Comparison of ENCODE assay signal across 13 cellular contexts in genomic region chr7:149635561-149636329, GRCh38.
DNase-seq lines count a peak whose midpoint lies in the region; ATAC-seq, FAIRE-seq and TF ChIP-seq lines count a peak whose summit lies in the region.
"Had no signal": no experiment of that assay in that cellular context is flagged by ENCODE, and none has a peak within 500 bp of the region (broad histone marks: within the 10 kb centered on the region; RNA-seq: fewer than 3 reads in every experiment).

No MANE protein-coding gene starts in this region.

- H3K27me3 ChIP-seq in mammary epithelial cell (ENCODE audit: insufficient read depth, low read length) (peaks cover 2% of the 10 kb centered on the region), Karpas-422 (ENCODE audit: low read length) (no peaks in the 10 kb centered on the region), bronchial epithelial cell (ENCODE audit: control insufficient read depth, insufficient read depth, low read length) (peaks cover 4% of the 10 kb centered on the region)
- H3K27me3 ChIP-seq: breast epithelium had no signal

- TSS peak; percentile 100 for BruUV-seq in mammary epithelial cell (replicated peaks; lab: Mats Ljungman, UMichigan)
- BruUV-seq in MCF 10A (replicated peaks; lab: Mats Ljungman, UMichigan) = no TSS peak

- 76% methylated on average over 4 of the region's 10 CpGs for WGBS in mammary epithelial cell (ENCODE audit: low coverage, missing lambda C conversion rate)

- no peaks in the 10 kb centered on the region for H3K9me3 ChIP-seq in mammary epithelial cell (replicated peaks; ENCODE audit: insufficient read depth, low read length)
- H3K9me3 ChIP-seq in Karpas-422 (ENCODE audit: low read length) = no peaks in the 10 kb centered on the region
- H3K9me3 ChIP-seq: breast epithelium had no signal

- intact Hi-C loops in mammary epithelial cell (cut with micrococcal nuclease) (no loop called here), MCF 10A (cut with micrococcal nuclease) (no loop called here)

- FAIRE-seq in bronchial epithelial cell (lab: Jason Lieb, UNC) = no peak

- H3K9me3 Mint-ChIP-seq in MCF 10A (ENCODE audit: unreplicated experiment) = no peaks in the 10 kb centered on the region
- H3K9me3 Mint-ChIP-seq in stimulated activated naive CD8-positive, alpha-beta T cell treated with anti-CD3 and anti-CD28 coated beads, Interleukin-15, amount 100 ng/mL, for 72 hours = no peaks in the 10 kb centered on the region
- no peaks in the 10 kb centered on the region for H3K9me3 Mint-ChIP-seq in glutamatergic neuron (ENCODE audit: unreplicated experiment)
- H3K9me3 Mint-ChIP-seq: activated CD4-positive, alpha-beta T cell treated with anti-CD3 and anti-CD28 coated beads, Interleukin-2, amount 10 ng/mL, durations not matched to agents 24 days and 14 days; stimulated activated memory B cell treated with anti-CD40 and anti-IgM and Interleukin-4, amounts not matched to agents 10 μg/mL and 1 μg/mL and 100 μg/mL, for 72 hours; T-cell had no signal

- H3K27me3 Mint-ChIP-seq in MCF 10A (ENCODE audit: insufficient read depth, unreplicated experiment) (peaks cover 12% of the 10 kb centered on the region), glutamatergic neuron (ENCODE audit: unreplicated experiment) (peaks cover 6% of the 10 kb centered on the region)
- H3K27me3 Mint-ChIP-seq in stimulated activated naive CD8-positive, alpha-beta T cell treated with anti-CD3 and anti-CD28 coated beads, Interleukin-15, amount 100 ng/mL, for 72 hours = peaks cover 7% of the 10 kb centered on the region

- H3K27ac ChIP-seq in mammary epithelial cell (ENCODE audit: insufficient read depth, low read depth, low read length) (no peak overlapping the region), Karpas-422 (ENCODE audit: low read length) (no peak overlapping the region)
- H3K27ac ChIP-seq: breast epithelium, parathyroid adenoma had no signal

- POLR2A ChIA-PET in MCF 10A (lab: Yijun Ruan, JAX) = interaction anchor here (0.6 kb wide), 1 partner anchor 247 kb away, joined by 3 read pairs; no protein-coding TSS in a partner anchor

- H3K36me3 Mint-ChIP-seq in MCF 10A (ENCODE audit: insufficient read depth, unreplicated experiment) = no peaks in the 10 kb centered on the region
- H3K36me3 Mint-ChIP-seq in glutamatergic neuron (ENCODE audit: unreplicated experiment) = no peaks in the 10 kb centered on the region
- H3K36me3 Mint-ChIP-seq: stimulated activated memory B cell treated with anti-CD40 and anti-IgM and Interleukin-4, amounts not matched to agents 10 μg/mL and 1 μg/mL and 100 μg/mL, for 72 hours; T-cell had no signal

- no peak overlapping the region for H2AFZ ChIP-seq in mammary epithelial cell (ENCODE audit: low read depth, low read length)
- no peak overlapping the region for H2AFZ ChIP-seq in Karpas-422 (ENCODE audit: low read length)
- H2AFZ ChIP-seq: parathyroid adenoma had no signal

- H3K4me2 ChIP-seq in mammary epithelial cell (ENCODE audit: insufficient read depth, low read depth, low read length) = no peak overlapping the region
- H3K4me2 ChIP-seq in Karpas-422 (ENCODE audit: low read depth, low read length, poor library complexity, severe bottlenecking) = no peak overlapping the region

- H3K4me3 ChIP-seq in mammary epithelial cell (replicated peaks in 1 of 3; ENCODE audit: insufficient read depth in 1 of 3, low read depth in 2 of 3, low read length in 3 of 3) (no peak overlapping the region), Karpas-422 (ENCODE audit: low read length) (no peak overlapping the region), bronchial epithelial cell (ENCODE audit: low read depth, low read length) (no peak overlapping the region)
- H3K4me3 ChIP-seq: breast epithelium had no signal

- H3K9me2 ChIP-seq in Karpas-422 (replicated peaks; ENCODE audit: insufficient read depth, low read length) = no peaks in the 10 kb centered on the region

- H3K9ac ChIP-seq in mammary epithelial cell (ENCODE audit: insufficient read depth, low read length) (no peak overlapping the region), Karpas-422 (ENCODE audit: low read length) (no peak overlapping the region)
- H3K9ac ChIP-seq: parathyroid adenoma had no signal

- DNase-seq in mammary epithelial cell (peak; percentile 40), MCF 10A (ENCODE audit: unreplicated experiment) (no peak), Karpas-422 (peak; percentile 57), bronchial epithelial cell (ENCODE audit: low read depth) (peak; percentile 38), hippocampal formation (lab: John Stamatoyannopoulos, UW) (no peak), MV-4-11 (lab: John Stamatoyannopoulos, UW) (no peak), glutamatergic neuron (no peak)
- DNase-seq in stimulated activated naive CD8-positive, alpha-beta T cell treated with anti-CD3 and anti-CD28 coated beads, Interleukin-15, amount 100 ng/mL, for 72 hours = peak in 1 of 2 donors; percentile 31
- DNase-seq: activated CD4-positive, alpha-beta T cell treated with anti-CD3 and anti-CD28 coated beads, Interleukin-2, amount 10 ng/mL, durations not matched to agents 24 days and 14 days; T-cell had no signal

- CTCF ChIA-PET in mammary epithelial cell (lab: Charles Lee; ENCODE audit: low non-redundant PET) (no interaction called here), MCF 10A (lab: Yijun Ruan, JAX) (interaction anchor here (0.7 kb wide), 2 partner anchors 11 to 113 kb away, joined by 3 to 4 read pairs; no protein-coding TSS in a partner anchor)

- H3K4me1 Mint-ChIP-seq in MCF 10A (ENCODE audit: insufficient read depth, unreplicated experiment) = no peaks in the 10 kb centered on the region
- H3K4me1 Mint-ChIP-seq in stimulated activated naive CD8-positive, alpha-beta T cell treated with anti-CD3 and anti-CD28 coated beads, Interleukin-15, amount 100 ng/mL, for 72 hours = no peaks in the 10 kb centered on the region
- H3K4me1 Mint-ChIP-seq in glutamatergic neuron (ENCODE audit: low read depth, unreplicated experiment) = no peaks in the 10 kb centered on the region
- H3K4me1 Mint-ChIP-seq: activated CD4-positive, alpha-beta T cell treated with anti-CD3 and anti-CD28 coated beads, Interleukin-2, amount 10 ng/mL, durations not matched to agents 24 days and 14 days; stimulated activated memory B cell treated with anti-CD40 and anti-IgM and Interleukin-4, amounts not matched to agents 10 μg/mL and 1 μg/mL and 100 μg/mL, for 72 hours; T-cell had no signal

- H3K79me2 ChIP-seq in mammary epithelial cell (ENCODE audit: insufficient read depth, low read length) = no peaks in the 10 kb centered on the region
- H3K79me2 ChIP-seq in Karpas-422 (ENCODE audit: low read length) = no peaks in the 10 kb centered on the region
- H3K79me2 ChIP-seq: parathyroid adenoma had no signal

- dilution Hi-C loops in mammary epithelial cell (cut with HindIII; ENCODE audit: low sequenced_read_pairs) = no loop called here

- H3K27ac Mint-ChIP-seq in MCF 10A (ENCODE audit: low read depth, unreplicated experiment) (no peak overlapping the region), glutamatergic neuron (ENCODE audit: unreplicated experiment) (no peak overlapping the region)
- no peak overlapping the region for H3K27ac Mint-ChIP-seq in stimulated activated naive CD8-positive, alpha-beta T cell treated with anti-CD3 and anti-CD28 coated beads, Interleukin-15, amount 100 ng/mL, for 72 hours
- H3K27ac Mint-ChIP-seq: activated CD4-positive, alpha-beta T cell treated with anti-CD3 and anti-CD28 coated beads, Interleukin-2, amount 10 ng/mL, durations not matched to agents 24 days and 14 days; stimulated activated memory B cell treated with anti-CD40 and anti-IgM and Interleukin-4, amounts not matched to agents 10 μg/mL and 1 μg/mL and 100 μg/mL, for 72 hours; T-cell had no signal

- ATAC-seq in stimulated activated naive CD8-positive, alpha-beta T cell treated with anti-CD3 and anti-CD28 coated beads, Interleukin-15, amount 100 ng/mL, for 72 hours = peak; percentile 82
- ATAC-seq: stimulated activated memory B cell treated with anti-CD40 and anti-IgM and Interleukin-4, amounts not matched to agents 10 μg/mL and 1 μg/mL and 100 μg/mL, for 72 hours; T-cell had no signal

- H3K4me3 Mint-ChIP-seq in MCF 10A (ENCODE audit: unreplicated experiment) = no peak overlapping the region
- H3K4me3 Mint-ChIP-seq in stimulated activated naive CD8-positive, alpha-beta T cell treated with anti-CD3 and anti-CD28 coated beads, Interleukin-15, amount 100 ng/mL, for 72 hours = no peak overlapping the region
- no peak overlapping the region for H3K4me3 Mint-ChIP-seq in glutamatergic neuron (ENCODE audit: unreplicated experiment)
- H3K4me3 Mint-ChIP-seq: activated CD4-positive, alpha-beta T cell treated with anti-CD3 and anti-CD28 coated beads, Interleukin-2, amount 10 ng/mL, durations not matched to agents 24 days and 14 days; stimulated activated memory B cell treated with anti-CD40 and anti-IgM and Interleukin-4, amounts not matched to agents 10 μg/mL and 1 μg/mL and 100 μg/mL, for 72 hours; T-cell had no signal

- H3K36me3 ChIP-seq in mammary epithelial cell (ENCODE audit: insufficient read depth, low read length) (no peaks in the 10 kb centered on the region), Karpas-422 (ENCODE audit: insufficient read depth, low read length) (no peaks in the 10 kb centered on the region), bronchial epithelial cell (ENCODE audit: control insufficient read depth, insufficient read depth, low read length) (no peaks in the 10 kb centered on the region)
- H3K36me3 ChIP-seq: breast epithelium had no signal

- H3K4me1 ChIP-seq in mammary epithelial cell (ENCODE audit: insufficient read depth, low read length) (no peaks in the 10 kb centered on the region), Karpas-422 (ENCODE audit: low read length) (peaks cover 4% of the 10 kb centered on the region; the same call in 1 of the 2 replicates)
- H3K4me1 ChIP-seq: breast epithelium, parathyroid adenoma had no signal

- TF ChIP-seq CTCF in mammary epithelial cell (conservative IDR thresholded peaks at IDR 0.05 in 1 of 2, IDR thresholded peaks at IDR 0.05 in 1 of 2; ENCODE audit: extremely low read depth in 1 of 2, insufficient read depth in 1 of 2, low read depth in 1 of 2, low read length in 2 of 2) (no peak), MCF 10A (IDR thresholded peaks at IDR 0.05; ENCODE audit: unreplicated experiment) (no peak), bronchial epithelial cell (IDR thresholded peaks at IDR 0.05; ENCODE audit: insufficient read depth, low read length, severe bottlenecking) (no peak), glutamatergic neuron (IDR thresholded peaks at IDR 0.05; ENCODE audit: partially characterized antibody, unreplicated experiment) (no peak)

- H4K20me1 ChIP-seq in mammary epithelial cell (ENCODE audit: insufficient read depth, low read length) (no peaks in the 10 kb centered on the region), Karpas-422 (ENCODE audit: insufficient read depth, low read depth, low read length) (no peaks in the 10 kb centered on the region)

- in situ Hi-C loops in mammary epithelial cell (cut with MboI; ENCODE audit: low sequenced_read_pairs in 2 of 2) = no loop called here

Comparison
In these comparisons a context has a peak if more than half of its experiments do, and no peak if none do; other contexts are left out.
1. DNase-seq: peak in mammary epithelial cell (single experiment), Karpas-422 (single experiment) and bronchial epithelial cell (single experiment); none in MCF 10A (single experiment), hippocampal formation (0 of 2), MV-4-11 (single experiment) and glutamatergic neuron (single experiment).